ENCODE assay signal across 27 cellular contexts in the genomic region with DNA sequence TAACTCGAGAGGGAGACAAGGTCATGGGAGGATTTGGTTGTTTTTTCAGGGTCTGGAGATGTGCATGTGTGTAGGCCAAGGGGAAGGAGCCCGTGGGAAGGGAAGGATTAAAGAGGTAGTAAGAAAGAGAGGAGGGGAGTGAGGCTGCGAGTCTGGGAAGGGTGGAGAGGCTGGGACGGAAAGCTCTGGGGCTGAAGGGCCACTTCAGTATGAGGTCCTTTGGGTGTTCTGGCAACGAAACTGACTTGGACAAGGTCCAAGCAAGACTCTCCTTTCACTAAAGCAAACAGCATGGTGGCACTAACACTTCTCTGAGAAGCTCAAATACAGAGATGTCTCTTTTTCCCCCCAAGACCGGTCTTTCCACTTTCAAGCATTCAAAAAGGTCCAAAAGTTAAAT.
DNase-seq lines count a peak whose midpoint lies in the region; ATAC-seq and TF ChIP-seq lines count a peak whose summit lies in the region.
"Had no signal": no experiment of that assay in that cellular context is flagged by ENCODE, and none has a peak within 500 bp of the region (broad histone marks: within the 10 kb centered on the region; RNA-seq: fewer than 3 reads in every experiment).

No MANE protein-coding gene starts in this region.

- peaks cover 34% of the 10 kb centered on the region for H3K4me1 Mint-ChIP-seq in nephron
- H3K4me1 Mint-ChIP-seq: activated CD4-positive, alpha-beta T cell treated with anti-CD3 and anti-CD28 coated beads, Interleukin-2, amount 10 ng/mL, durations not matched to agents 7 days and 5 days; activated naive CD8-positive, alpha-beta T cell treated with anti-CD3 and anti-CD28 coated beads, Interleukin-2, amount 50 U/mL, for 24 hours; central memory CD8-positive, alpha-beta T cell; immature natural killer cell; naive thymus-derived CD4-positive, alpha-beta T cell had no signal

- no peaks in the 10 kb centered on the region for H3K27me3 Mint-ChIP-seq in nephron (ENCODE audit: low read depth)

- DNase-seq in NCI-H1436 (lab: John Stamatoyannopoulos, UW) (peak; percentile 47), NCI-H1436 treated with DMSO at 0.1 percent for 48 hours (lab: John Stamatoyannopoulos, UW) (no peak), NCI-H187 (lab: John Stamatoyannopoulos, UW) (peak; percentile 9 to 14), NCI-H510A (lab: John Stamatoyannopoulos, UW) (peak; percentile 11), AG08396 (ENCODE audit: low spot score) (no peak), GF-D8 (lab: John Stamatoyannopoulos, UW) (no peak)
- DNase-seq: activated CD4-positive, alpha-beta T cell treated with anti-CD3 and anti-CD28 coated beads, Interleukin-2, amount 10 ng/mL, durations not matched to agents 7 days and 5 days; activated gamma-delta T cell treated with Interleukin-2 at 50 U/mL for 16 hours; activated naive CD8-positive, alpha-beta T cell treated with anti-CD3 and anti-CD28 coated beads, Interleukin-2, amount 50 U/mL, for 24 hours; activated T-cell treated with anti-CD3 and anti-CD28 coated beads, Interleukin-2, amount 50 U/mL, for 4 hours; dorsolateral prefrontal cortex; hypothalamus; immature natural killer cell; Kasumi-1; midbrain; MV-4-11; naive thymus-derived CD4-positive, alpha-beta T cell; NCI-H2171; PC-9; stimulated activated naive CD4-positive, alpha-beta T cell treated with Interleukin-2 at 50 U/mL for 16 hours; SW 1271; T-helper 9 cell; testis had no signal

- no peak for TF ChIP-seq CTCF in nephron (IDR thresholded peaks at IDR 0.05; ENCODE audit: unreplicated experiment in 3 of 3)

- peak overlapping the region; percentile 16 to 38 (median 18) for H3K27ac Mint-ChIP-seq in nephron
- H3K27ac Mint-ChIP-seq: activated CD4-positive, alpha-beta T cell treated with anti-CD3 and anti-CD28 coated beads, Interleukin-2, amount 10 ng/mL, durations not matched to agents 7 days and 5 days; activated naive CD8-positive, alpha-beta T cell treated with anti-CD3 and anti-CD28 coated beads, Interleukin-2, amount 50 U/mL, for 24 hours; immature natural killer cell; naive thymus-derived CD4-positive, alpha-beta T cell had no signal

- H3K9me3 Mint-ChIP-seq in nephron = peaks cover 5% of the 10 kb centered on the region
- H3K9me3 Mint-ChIP-seq: activated CD4-positive, alpha-beta T cell treated with anti-CD3 and anti-CD28 coated beads, Interleukin-2, amount 10 ng/mL, durations not matched to agents 7 days and 5 days; activated naive CD8-positive, alpha-beta T cell treated with anti-CD3 and anti-CD28 coated beads, Interleukin-2, amount 50 U/mL, for 24 hours; activated T-cell treated with anti-CD3 and anti-CD28 coated beads, Interleukin-2, amount 50 U/mL, for 4 hours; central memory CD8-positive, alpha-beta T cell; immature natural killer cell had no signal

- H3K36me3 Mint-ChIP-seq in nephron (ENCODE audit: low read depth) = no peaks in the 10 kb centered on the region
- H3K36me3 Mint-ChIP-seq: immature natural killer cell; naive thymus-derived CD4-positive, alpha-beta T cell had no signal

- no peak for ATAC-seq in GM19452 (IDR thresholded peaks at IDR 0.05; ENCODE audit: unreplicated experiment)
- ATAC-seq: activated naive CD8-positive, alpha-beta T cell treated with anti-CD3 and anti-CD28 coated beads, Interleukin-2, amount 50 U/mL, for 24 hours; activated T-cell treated with anti-CD3 and anti-CD28 coated beads, Interleukin-2, amount 50 U/mL, for 4 hours; HepG2; naive thymus-derived CD4-positive, alpha-beta T cell had no signal

- no peak overlapping the region for H3K4me3 Mint-ChIP-seq in nephron
- H3K4me3 Mint-ChIP-seq: activated CD4-positive, alpha-beta T cell treated with anti-CD3 and anti-CD28 coated beads, Interleukin-2, amount 10 ng/mL, durations not matched to agents 7 days and 5 days; activated naive CD8-positive, alpha-beta T cell treated with anti-CD3 and anti-CD28 coated beads, Interleukin-2, amount 50 U/mL, for 24 hours; activated T-cell treated with anti-CD3 and anti-CD28 coated beads, Interleukin-2, amount 50 U/mL, for 4 hours; central memory CD8-positive, alpha-beta T cell; immature natural killer cell; naive thymus-derived CD4-positive, alpha-beta T cell had no signal

Comparison
In these comparisons a context has a peak if more than half of its experiments do, and no peak if none do; other contexts are left out.
1. DNase-seq: peak in NCI-H1436 (single experiment), NCI-H187 (2 of 2) and NCI-H510A (single experiment); none in NCI-H1436 treated with DMSO at 0.1 percent for 48 hours (single experiment), AG08396 (single experiment) and GF-D8 (single experiment).